39 cellular contexts compared by ENCODE assay signal in the genomic region with DNA sequence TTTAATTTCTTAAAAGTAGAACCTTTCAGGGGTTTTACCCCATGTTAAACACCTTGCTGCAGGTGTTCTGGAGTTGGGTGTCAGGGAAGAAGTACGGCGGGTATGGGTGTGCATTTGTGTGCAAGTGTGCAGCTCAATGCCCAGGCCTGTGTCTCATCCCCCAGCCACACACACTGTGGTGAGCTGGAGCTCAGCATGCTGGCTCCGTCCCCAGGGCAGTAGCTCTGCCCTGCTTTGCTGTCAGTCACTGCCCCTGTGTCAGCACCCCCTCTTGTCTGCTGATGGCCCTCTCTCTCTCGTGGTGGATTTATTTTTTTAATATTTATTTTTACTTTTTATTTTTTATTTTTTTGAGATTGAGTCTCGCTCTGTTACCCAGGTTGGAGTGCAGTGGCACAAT. TPM values are rescaled to one million over a fixed set of nuclear protein-coding genes. Genes with fewer than 3 reads are reported as not detected.
"Had no signal": no experiment of that assay in that cellular context is flagged by ENCODE, and none has a peak within 500 bp of the region (broad histone marks: within the 10 kb centered on the region; RNA-seq: fewer than 3 reads in every experiment).

No MANE protein-coding gene starts in this region.

- FAIRE-seq: bronchial epithelial cell, TTC549 had no signal

- H3K4me1 Mint-ChIP-seq: activated T-helper 17 cell treated with anti-CD3 and anti-CD28 coated beads, Interleukin-2, amount 50 U/mL, for 72 hours had no signal

- H3K9me3 Mint-ChIP-seq: activated B cell treated with CpG ODN at 0.5 μM for 24 hours; activated CD4-positive, alpha-beta memory T cell treated with anti-CD3 and anti-CD28 coated beads for 36 hours; activated CD8-positive, alpha-beta T cell treated with anti-CD3 and anti-CD28 coated beads for 36 hours; activated naive CD4-positive, alpha-beta T cell treated with anti-CD3 and anti-CD28 coated beads, Interleukin-2, amount 10 ng/mL, durations not matched to agents 7 days and 5 days; activated naive CD4-positive, alpha-beta T cell treated with anti-CD3 and anti-CD28 coated beads, Interleukin-2, amount 50 U/mL, for 24 hours; activated naive CD8-positive, alpha-beta T cell treated with anti-CD3 and anti-CD28 coated beads, Interleukin-2, amount 10 ng/mL, durations not matched to agents 7 days and 5 days; activated naive CD8-positive, alpha-beta T cell treated with anti-CD3 and anti-CD28 coated beads, Interleukin-2, amount 50 U/mL, for 24 hours; activated T-cell treated with anti-CD3 and anti-CD28 coated beads, Interleukin-2, amount 50 U/mL, for 4 hours; activated T-cell treated with anti-CD3 and anti-CD28 coated beads, Interleukin-2, amount 50 U/mL, for 72 hours; activated T-helper 1 cell treated with anti-CD3 and anti-CD28 coated beads, Interleukin-12 subunit alpha, Interleukin-12 subunit beta, Interleukin-2, Interleukin-4 antibody, amounts not matched to agents 30 ng/mL and 10 ng/mL and 1 ng/mL, durations not matched to agents 14 hours and 24 hours and 36 hours; activated T-helper 17 cell treated with anti-CD3 and anti-CD28 coated beads, Interleukin-2, amount 50 U/mL, for 72 hours; brain; central memory CD8-positive, alpha-beta T cell; T-helper 1 cell treated with Interleukin-12 subunit alpha and Interleukin-12 subunit beta and Interleukin-4 antibody, amounts not matched to agents 30 μg/mL and 1 μg/mL, for 36 hours; T-helper 2 cell treated with Interferon-gamma antibody and Interleukin-4, amounts not matched to agents 5 μg/mL and 100 μg/mL, for 36 hours had no signal

- H3K36me3 ChIP-seq: ascending aorta had no signal

- ATAC-seq: activated CD8-positive, alpha-beta T cell treated with anti-CD3 and anti-CD28 coated beads for 36 hours; activated naive CD8-positive, alpha-beta T cell treated with anti-CD3 and anti-CD28 coated beads, Interleukin-2, amount 50 U/mL, for 24 hours; activated T-cell treated with anti-CD3 and anti-CD28 coated beads, Interleukin-2, amount 50 U/mL, for 4 hours; activated T-cell treated with anti-CD3 and anti-CD28 coated beads, Interleukin-2, amount 50 U/mL, for 72 hours; activated T-helper 17 cell treated with anti-CD3 and anti-CD28 coated beads, Interleukin-2, amount 50 U/mL, for 72 hours had no signal

- H3K27me3 Mint-ChIP-seq: activated B cell treated with CpG ODN at 0.5 μM for 24 hours; activated CD4-positive, alpha-beta memory T cell treated with anti-CD3 and anti-CD28 coated beads for 36 hours; activated CD4-positive, alpha-beta T cell treated with anti-CD3 and anti-CD28 coated beads, Interleukin-2, amount 10 ng/mL, durations not matched to agents 24 days and 14 days; activated CD8-positive, alpha-beta T cell treated with anti-CD3 and anti-CD28 coated beads for 36 hours; activated naive CD4-positive, alpha-beta T cell treated with anti-CD3 and anti-CD28 coated beads, Interleukin-2, amount 10 ng/mL, durations not matched to agents 7 days and 5 days; activated naive CD4-positive, alpha-beta T cell treated with anti-CD3 and anti-CD28 coated beads, Interleukin-2, amount 50 U/mL, for 24 hours; activated naive CD8-positive, alpha-beta T cell; activated naive CD8-positive, alpha-beta T cell treated with anti-CD3 and anti-CD28 coated beads, Interleukin-2, amount 10 ng/mL, durations not matched to agents 7 days and 5 days; activated naive CD8-positive, alpha-beta T cell treated with anti-CD3 and anti-CD28 coated beads, Interleukin-2, amount 50 U/mL, for 24 hours; brain; central memory CD8-positive, alpha-beta T cell had no signal

- H3K4me3 Mint-ChIP-seq: activated B cell treated with CpG ODN at 0.5 μM for 24 hours; activated CD4-positive, alpha-beta memory T cell treated with anti-CD3 and anti-CD28 coated beads for 36 hours; activated CD4-positive, alpha-beta T cell treated with anti-CD3 and anti-CD28 coated beads, Interleukin-2, amount 10 ng/mL, durations not matched to agents 24 days and 14 days; activated CD8-positive, alpha-beta T cell treated with anti-CD3 and anti-CD28 coated beads for 36 hours; activated naive CD4-positive, alpha-beta T cell treated with anti-CD3 and anti-CD28 coated beads, Interleukin-2, amount 10 ng/mL, durations not matched to agents 7 days and 5 days; activated naive CD4-positive, alpha-beta T cell treated with anti-CD3 and anti-CD28 coated beads, Interleukin-2, amount 50 U/mL, for 24 hours; activated naive CD8-positive, alpha-beta T cell; activated naive CD8-positive, alpha-beta T cell treated with anti-CD3 and anti-CD28 coated beads, Interleukin-2, amount 10 ng/mL, durations not matched to agents 7 days and 5 days; activated naive CD8-positive, alpha-beta T cell treated with anti-CD3 and anti-CD28 coated beads, Interleukin-2, amount 50 U/mL, for 24 hours; activated T-cell treated with anti-CD3 and anti-CD28 coated beads, Interleukin-2, amount 50 U/mL, for 4 hours; activated T-cell treated with anti-CD3 and anti-CD28 coated beads, Interleukin-2, amount 50 U/mL, for 72 hours; activated T-helper 1 cell treated with anti-CD3 and anti-CD28 coated beads, Interleukin-12 subunit alpha, Interleukin-12 subunit beta, Interleukin-2, Interleukin-4 antibody, amounts not matched to agents 30 ng/mL and 10 ng/mL and 1 ng/mL, durations not matched to agents 14 hours and 24 hours and 36 hours; activated T-helper 17 cell treated with anti-CD3 and anti-CD28 coated beads, Interleukin-2, amount 50 U/mL, for 72 hours; brain; central memory CD8-positive, alpha-beta T cell; T-helper 1 cell treated with Interleukin-12 subunit alpha and Interleukin-12 subunit beta and Interleukin-4 antibody, amounts not matched to agents 30 μg/mL and 1 μg/mL, for 36 hours; T-helper 2 cell treated with Interferon-gamma antibody and Interleukin-4, amounts not matched to agents 5 μg/mL and 100 μg/mL, for 36 hours had no signal

- H3K27me3 ChIP-seq: ascending aorta had no signal

- H3K27ac Mint-ChIP-seq: activated B cell treated with CpG ODN at 0.5 μM for 24 hours; activated CD4-positive, alpha-beta memory T cell treated with anti-CD3 and anti-CD28 coated beads for 36 hours; activated CD4-positive, alpha-beta T cell treated with anti-CD3 and anti-CD28 coated beads, Interleukin-2, amount 10 ng/mL, durations not matched to agents 24 days and 14 days; activated CD8-positive, alpha-beta T cell treated with anti-CD3 and anti-CD28 coated beads for 36 hours; activated naive CD4-positive, alpha-beta T cell treated with anti-CD3 and anti-CD28 coated beads, Interleukin-2, amount 50 U/mL, for 24 hours; activated naive CD8-positive, alpha-beta T cell; activated naive CD8-positive, alpha-beta T cell treated with anti-CD3 and anti-CD28 coated beads, Interleukin-2, amount 50 U/mL, for 24 hours; activated T-helper 17 cell treated with anti-CD3 and anti-CD28 coated beads, Interleukin-2, amount 50 U/mL, for 72 hours had no signal

- H3K4me1 ChIP-seq: ascending aorta had no signal

- DNase-seq: activated B cell treated with CpG ODN at 0.5 μM for 24 hours; activated CD4-positive, alpha-beta memory T cell treated with anti-CD3 and anti-CD28 coated beads for 36 hours; activated CD4-positive, alpha-beta T cell treated with anti-CD3 and anti-CD28 coated beads for 4 hours; activated CD4-positive, alpha-beta T cell treated with anti-CD3 and anti-CD28 coated beads, Interleukin-2, amount 50 U/mL, for 1 hour; activated CD4-positive, alpha-beta T cell treated with anti-CD3 and anti-CD28 coated beads, Interleukin-2, amount 50 U/mL, for 4 hours; activated CD4-positive, CD25-positive, alpha-beta regulatory T cell treated with anti-CD3 and anti-CD28 coated beads, Interleukin-2, amount 50 U/mL, for 72 hours; activated CD8-positive, alpha-beta memory T cell treated with anti-CD3 and anti-CD28 coated beads, Interleukin-2, amount 50 U/mL, for 4 hours; activated CD8-positive, alpha-beta T cell treated with anti-CD3 and anti-CD28 coated beads for 36 hours; activated effector memory CD4-positive, alpha-beta T cell treated with anti-CD3 and anti-CD28 coated beads, Interleukin-2, amount 50 U/mL, for 16 hours; activated gamma-delta T cell treated with Interleukin-2 at 50 U/mL for 16 hours; activated naive CD4-positive, alpha-beta T cell; activated naive CD4-positive, alpha-beta T cell treated with anti-CD3 and anti-CD28 coated beads, Interleukin-2, amount 10 ng/mL, durations not matched to agents 7 days and 5 days; activated naive CD8-positive, alpha-beta T cell treated with anti-CD3 and anti-CD28 coated beads, Interleukin-2, amount 10 ng/mL, durations not matched to agents 7 days and 5 days; activated naive CD8-positive, alpha-beta T cell treated with anti-CD3 and anti-CD28 coated beads, Interleukin-2, amount 50 U/mL, for 24 hours; activated T-cell treated with anti-CD3 and anti-CD28 coated beads for 4 hours; activated T-cell treated with anti-CD3 and anti-CD28 coated beads, Interleukin-2, amount 50 U/mL, for 1 hour; activated T-cell treated with anti-CD3 and anti-CD28 coated beads, Interleukin-2, amount 50 U/mL, for 4 hours; activated T-cell treated with anti-CD3 and anti-CD28 coated beads, Interleukin-2, amount 50 U/mL, for 72 hours; amygdala; anterior cingulate cortex; caudate nucleus; cerebellar nuclear complex; SW 1271; T-helper 1 cell; T-helper 2 cell; T-helper 9 cell had no signal

- H3K27ac ChIP-seq: ascending aorta, VCaP had no signal

- H3K9me3 ChIP-seq: ascending aorta had no signal

- H3K4me3 ChIP-seq: ascending aorta had no signal

- H3K36me3 Mint-ChIP-seq: activated naive CD8-positive, alpha-beta T cell had no signal

RNA-seq across cellular contexts. Expression of gene MYO18B, which starts 35.8 kb away (rescaled TPM):
- total RNA-seq: bronchial epithelial cell had no signal
